In the genomic region with DNA sequence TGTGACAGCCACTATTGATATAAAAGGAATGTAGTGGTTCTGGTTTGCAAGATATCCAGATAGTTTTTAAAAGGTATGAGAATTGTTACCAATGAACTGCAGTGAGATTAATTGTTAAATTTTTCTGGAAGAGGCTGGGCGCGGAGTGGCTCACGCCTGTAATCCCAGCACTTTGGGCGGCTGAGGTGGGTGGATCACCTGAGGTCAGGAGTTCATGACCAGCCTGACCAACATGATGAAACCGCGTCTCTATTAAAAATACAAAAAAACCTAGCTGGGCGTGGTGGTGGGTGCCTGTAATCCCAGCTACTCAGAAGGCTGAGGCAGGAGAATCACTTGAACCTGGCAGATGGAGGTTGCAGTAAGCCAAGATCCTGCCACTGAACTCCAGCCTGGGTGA, we compare ENCODE assay signal across 6 cellular contexts.
DNase-seq lines count a peak whose midpoint lies in the region; ATAC-seq, FAIRE-seq and TF ChIP-seq lines count a peak whose summit lies in the region.
"Not testable (repeated sequence)": the region's sequence is repeated elsewhere in the genome, so short reads cannot be mapped to it uniquely, and the experiment has no call there.

No MANE protein-coding gene starts in this region.

- intact Hi-C loops in HepG2 (cut with micrococcal nuclease; ENCODE audit: unreplicated experiment); right lobe of liver (cut with DNase I): not testable (repeated sequence)

- H3K9me3 ChIP-seq in OCI-LY3 (ENCODE audit: insufficient read depth, low read length); HepG2 (ENCODE audit: low read length); liver (ENCODE audit: control insufficient read depth in 4 of 4, low read length in 3 of 4); right lobe of liver: not testable (repeated sequence)

- not testable (repeated sequence) for H3K27me3 Mint-ChIP-seq in WTC11 (ENCODE audit: low read depth)

- H3K36me3 ChIP-seq in OCI-LY3 (replicated peaks; ENCODE audit: low read depth, low read length); HepG2 (replicated peaks in 1 of 2; ENCODE audit: control insufficient read depth in 1 of 2, insufficient read depth in 2 of 2, low read length in 2 of 2); liver (ENCODE audit: control insufficient read depth in 4 of 4, insufficient read depth in 3 of 4, low read depth in 1 of 4, low read length in 3 of 4); right lobe of liver: not testable (repeated sequence)

- H3K4me2 ChIP-seq in OCI-LY3 (ENCODE audit: low read length), result peak overlapping the region; percentile 53; the same call in 1 of the 2 replicates
- peak overlapping the region; percentile 60 for H3K4me2 ChIP-seq in HepG2 (ENCODE audit: low read depth, low read length)

- not testable (repeated sequence) for ATAC-seq in WTC11
- ATAC-seq in left lobe of liver (peak; percentile 61), HepG2 (peak; percentile 54), right lobe of liver (peak; percentile 53 to 62 (median 57))

- not testable (repeated sequence) for BruUV-seq in HepG2 (replicated peaks; lab: Mats Ljungman, UMichigan)

- not testable (repeated sequence) for H3K9me3 Mint-ChIP-seq in WTC11

- in situ Hi-C loops in HepG2 (cut with HindIII; ENCODE audit: extremely low pct_ligation_motif_present, low pct_unique_long_range_greater_than_20kb), result loop anchor here (25.0 kb wide), 1 partner anchor 738 kb away; no protein-coding TSS in a partner anchor

- H3K4me1 Mint-ChIP-seq in WTC11, result not testable (repeated sequence)

- H3K27ac ChIP-seq in OCI-LY3 (ENCODE audit: low read length); HepG2 (ENCODE audit: extremely low read length, insufficient read depth, low read length): not testable (repeated sequence)
- H3K27ac ChIP-seq in liver (ENCODE audit: low read depth in 1 of 2, low read length in 2 of 2) (peak overlapping the region; percentile 74 to 76), right lobe of liver (peak overlapping the region; percentile 31 to 44 (median 42))

- not testable (repeated sequence) for TF ChIP-seq CTCF in OCI-LY3 (IDR thresholded peaks at IDR 0.05; ENCODE audit: low read depth, low read length); WTC11 (IDR thresholded peaks at IDR 0.05); HepG2 (CRISPR knock-in tag; IDR thresholded peaks at IDR 0.05); liver (IDR thresholded peaks at IDR 0.05; ENCODE audit: low read depth, low read length, missing input control); right lobe of liver (IDR thresholded peaks at IDR 0.05)

- H2AFZ ChIP-seq in OCI-LY3 (ENCODE audit: low read depth, low read length); HepG2 (ENCODE audit: low read length): not testable (repeated sequence)

- not testable (repeated sequence) for H3K27ac Mint-ChIP-seq in WTC11

- CTCF ChIA-PET in WTC11 (lab: Charles Lee); HepG2 (lab: Yijun Ruan, JAX; ENCODE audit: low intra/inter-chr PET ratio, low total read pairs): not testable (repeated sequence)

- not testable (repeated sequence) for H3K27me3 ChIP-seq in OCI-LY3 (ENCODE audit: low read depth, low read length); HepG2 (ENCODE audit: control insufficient read depth in 1 of 2, insufficient read depth in 2 of 2, low read length in 2 of 2); liver (ENCODE audit: control insufficient read depth in 4 of 4, insufficient read depth in 4 of 4, low read length in 3 of 4); right lobe of liver

- DNase-seq in WTC11 (ENCODE audit: low spot score); left lobe of liver (ENCODE audit: low spot score); HepG2 (ENCODE audit: low spot score): not testable (repeated sequence)
- peak in 2 of 3 donors; percentile 24 to 50 for DNase-seq in right lobe of liver

- not testable (repeated sequence) for H3K4me1 ChIP-seq in OCI-LY3 (ENCODE audit: low read length)
- peaks cover 29% of the 10 kb centered on the region for H3K4me1 ChIP-seq in HepG2 (ENCODE audit: insufficient read depth, low read length)
- H3K4me1 ChIP-seq in liver (ENCODE audit: control insufficient read depth in 4 of 4, insufficient read depth in 4 of 4, low read length in 3 of 4), result peaks cover 7 to 26% (median 20%) of the 10 kb centered on the region in 4 donors
- H3K4me1 ChIP-seq in right lobe of liver, result peaks cover 0 to 20% (median 7%) of the 10 kb centered on the region in 4 donors

- WGBS in HepG2 (ENCODE audit: low lambda C conversion rate), result 1% methylated on average over 7 of the region's 7 CpGs
- WGBS in liver, result 39% methylated on average over 7 of the region's 7 CpGs
- WGBS in right lobe of liver (ENCODE audit: insufficient coverage, low coverage, low lambda C conversion rate, missing lambda C conversion rate), result 40% methylated on average over 7 of the region's 7 CpGs

- not testable (repeated sequence) for H4K20me1 ChIP-seq in OCI-LY3 (ENCODE audit: insufficient read depth, low read length); HepG2 (ENCODE audit: insufficient read depth, low read length)

- not testable (repeated sequence) for TF ChIP-seq POLR2A in HepG2 (IDR thresholded peaks at IDR 0.05; ENCODE audit: insufficient read depth in 1 of 2, low read depth in 2 of 2, low read length in 2 of 2); right lobe of liver (IDR thresholded peaks at IDR 0.05)

- H3K36me3 Mint-ChIP-seq in WTC11, result not testable (repeated sequence)

- not testable (repeated sequence) for H3K4me3 Mint-ChIP-seq in WTC11

- H3K4me3 ChIP-seq in OCI-LY3 (ENCODE audit: low read length); HepG2 (replicated peaks in 1 of 3; ENCODE audit: insufficient read depth in 1 of 3, low read depth in 2 of 3, low read length in 3 of 3); liver (ENCODE audit: low read depth in 1 of 3, low read length in 3 of 3): not testable (repeated sequence)
- H3K4me3 ChIP-seq in right lobe of liver, result peak overlapping the region in 1 of 3 donors; percentile 12

- not testable (repeated sequence) for H3K9ac ChIP-seq in OCI-LY3 (ENCODE audit: low read length); HepG2 (ENCODE audit: insufficient read depth, low read depth, low read length)
- peak overlapping the region in 1 of 2 donors; percentile 39 for H3K9ac ChIP-seq in liver (ENCODE audit: low read depth in 1 of 2, low read length in 2 of 2)

- H3K79me2 ChIP-seq in OCI-LY3 (ENCODE audit: low read length); HepG2 (ENCODE audit: insufficient read depth, low read length): not testable (repeated sequence)

- TF ChIP-seq RAD21 in HepG2 (CRISPR knock-in tag; IDR thresholded peaks at IDR 0.05), result not testable (repeated sequence)
- TF ChIP-seq RAD21 in liver (IDR thresholded peaks at IDR 0.05), result peak in 1 of 2 donors; percentile 12

- FAIRE-seq in HepG2 (lab: Jason Lieb, UNC), result peak; percentile 73

- POLR2A ChIA-PET in WTC11 (lab: Charles Lee); HepG2 (lab: Yijun Ruan, JAX): not testable (repeated sequence)

- TF ChIP-seq EP300 in HepG2 (IDR thresholded peaks at IDR 0.05; ENCODE audit: low read depth in 2 of 2, low read length in 2 of 2); HepG2 (CRISPR knock-in tag; IDR thresholded peaks at IDR 0.05; ENCODE audit: borderline replicate concordance): not testable (repeated sequence)

TF ChIP-seq in WTC11, 78 proteins besides CTCF, POLR2A, EP300 and RAD21:
- TF ChIP-seq GABPB1 (CRISPR knock-in tag; IDR thresholded peaks at IDR 0.05), result peak; percentile 67

TF ChIP-seq in HepG2, 621 proteins besides CTCF, POLR2A, EP300 and RAD21:
- TF ChIP-seq, protein P1, sequence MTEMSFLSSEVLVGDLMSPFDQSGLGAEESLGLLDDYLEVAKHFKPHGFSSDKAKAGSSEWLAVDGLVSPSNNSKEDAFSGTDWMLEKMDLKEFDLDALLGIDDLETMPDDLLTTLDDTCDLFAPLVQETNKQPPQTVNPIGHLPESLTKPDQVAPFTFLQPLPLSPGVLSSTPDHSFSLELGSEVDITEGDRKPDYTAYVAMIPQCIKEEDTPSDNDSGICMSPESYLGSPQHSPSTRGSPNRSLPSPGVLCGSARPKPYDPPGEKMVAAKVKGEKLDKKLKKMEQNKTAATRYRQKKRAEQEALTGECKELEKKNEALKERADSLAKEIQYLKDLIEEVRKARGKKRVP (CRISPR knock-in tag; IDR thresholded peaks at IDR 0.05), result peak in 1 of 2 experiments; percentile 73; a peak in 2 of 4 replicates
- TF ChIP-seq SALL1 (CRISPR knock-in tag; IDR thresholded peaks at IDR 0.05), result 0 out of 2 replicates have a peak, but pooled peaks have one; percentile 19
- 0 out of 2 replicates have a peak, but pooled peaks have one; percentile 17 for TF ChIP-seq HNF4A (CRISPR knock-in tag; IDR thresholded peaks at IDR 0.05)
- TF ChIP-seq ZNF441 (CRISPR knock-in tag; IDR thresholded peaks at IDR 0.05; ENCODE audit: borderline replicate concordance), result peak; percentile 76; the same call in 1 of the 2 replicates
- peak; percentile 54 for TF ChIP-seq RARA (CRISPR knock-in tag; IDR thresholded peaks at IDR 0.05)
- peak in 1 of 2 experiments; percentile 54; a peak in 1 of 4 replicates for TF ChIP-seq NR2F1 (CRISPR knock-in tag; IDR thresholded peaks at IDR 0.05)

TF ChIP-seq in liver, 16 proteins besides CTCF, POLR2A, EP300 and RAD21:
- TF ChIP-seq HNF4A (conservative IDR thresholded peaks at IDR 0.05) (peak in 1 of 2 donors; percentile 39), SP1 (IDR thresholded peaks at IDR 0.05) (peak; percentile 22), RXRA (IDR thresholded peaks at IDR 0.05) (peak; percentile 77 to 86), JUND (IDR thresholded peaks at IDR 0.05) (peak in 1 of 2 donors; percentile 7)
